In the genomic region with DNA sequence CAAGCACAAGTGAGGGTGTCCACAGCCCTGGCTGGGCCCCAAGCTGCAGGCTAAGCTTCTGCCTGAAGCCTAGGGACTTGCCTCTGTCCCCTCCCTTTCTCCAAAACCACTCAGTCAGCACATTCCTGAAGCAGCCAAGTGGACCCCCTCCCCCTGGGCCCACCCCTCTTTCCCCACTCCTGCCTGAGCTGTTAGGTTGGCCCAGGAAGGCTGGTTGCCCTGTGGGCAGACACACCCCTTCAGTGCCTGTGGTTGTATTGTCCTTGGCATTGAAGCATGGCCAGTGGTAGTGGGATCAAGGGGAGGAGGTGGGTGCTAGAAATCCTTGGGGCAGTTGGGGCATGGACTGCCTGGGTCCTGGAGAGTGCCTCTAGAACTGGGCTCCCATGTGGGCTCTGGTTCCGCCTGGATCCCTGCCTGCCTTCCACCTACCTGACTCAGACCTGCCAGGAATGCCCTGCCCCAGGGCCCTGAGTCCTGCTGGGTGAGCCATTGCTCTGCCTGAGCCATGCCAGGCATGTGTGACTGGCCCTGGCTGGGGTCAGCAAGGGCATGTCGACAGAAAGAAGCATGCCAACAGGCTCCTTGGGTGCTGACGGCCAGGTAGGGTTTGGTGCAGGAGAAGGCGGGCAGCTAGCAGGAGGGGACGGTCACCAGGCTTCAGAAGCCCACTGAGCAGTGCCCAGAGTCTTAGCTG, we compare ENCODE assay signal across 1 cellular context.
TF ChIP-seq lines count a peak whose summit lies in the region.

No MANE protein-coding gene starts in this region.

TF ChIP-seq in HEK293, 187 proteins besides CTCF, POLR2A, EP300 and RAD21 (continued from another document):
- peak; percentile 27; the same call in 1 of the 2 replicates for TF ChIP-seq PRDM10 (tag by site-specific recombination; IDR thresholded peaks at IDR 0.05)
- TF ChIP-seq ZNF341 (tag by site-specific recombination; IDR thresholded peaks at IDR 0.05; ENCODE audit: low read depth), result 0 out of 2 replicates have a peak, but pooled peaks have one; percentile 5
- no peak for TF ChIP-seq PRDM1 (tag by site-specific recombination; IDR thresholded peaks at IDR 0.05)
- TF ChIP-seq, protein P1, sequence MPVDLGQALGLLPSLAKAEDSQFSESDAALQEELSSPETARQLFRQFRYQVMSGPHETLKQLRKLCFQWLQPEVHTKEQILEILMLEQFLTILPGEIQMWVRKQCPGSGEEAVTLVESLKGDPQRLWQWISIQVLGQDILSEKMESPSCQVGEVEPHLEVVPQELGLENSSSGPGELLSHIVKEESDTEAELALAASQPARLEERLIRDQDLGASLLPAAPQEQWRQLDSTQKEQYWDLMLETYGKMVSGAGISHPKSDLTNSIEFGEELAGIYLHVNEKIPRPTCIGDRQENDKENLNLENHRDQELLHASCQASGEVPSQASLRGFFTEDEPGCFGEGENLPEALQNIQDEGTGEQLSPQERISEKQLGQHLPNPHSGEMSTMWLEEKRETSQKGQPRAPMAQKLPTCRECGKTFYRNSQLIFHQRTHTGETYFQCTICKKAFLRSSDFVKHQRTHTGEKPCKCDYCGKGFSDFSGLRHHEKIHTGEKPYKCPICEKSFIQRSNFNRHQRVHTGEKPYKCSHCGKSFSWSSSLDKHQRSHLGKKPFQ (tag by site-specific recombination; IDR thresholded peaks at IDR 0.05), result no peak
- TF ChIP-seq ZNF571 (tag by site-specific recombination; IDR thresholded peaks at IDR 0.05), result no peak
- TF ChIP-seq, protein P2, sequence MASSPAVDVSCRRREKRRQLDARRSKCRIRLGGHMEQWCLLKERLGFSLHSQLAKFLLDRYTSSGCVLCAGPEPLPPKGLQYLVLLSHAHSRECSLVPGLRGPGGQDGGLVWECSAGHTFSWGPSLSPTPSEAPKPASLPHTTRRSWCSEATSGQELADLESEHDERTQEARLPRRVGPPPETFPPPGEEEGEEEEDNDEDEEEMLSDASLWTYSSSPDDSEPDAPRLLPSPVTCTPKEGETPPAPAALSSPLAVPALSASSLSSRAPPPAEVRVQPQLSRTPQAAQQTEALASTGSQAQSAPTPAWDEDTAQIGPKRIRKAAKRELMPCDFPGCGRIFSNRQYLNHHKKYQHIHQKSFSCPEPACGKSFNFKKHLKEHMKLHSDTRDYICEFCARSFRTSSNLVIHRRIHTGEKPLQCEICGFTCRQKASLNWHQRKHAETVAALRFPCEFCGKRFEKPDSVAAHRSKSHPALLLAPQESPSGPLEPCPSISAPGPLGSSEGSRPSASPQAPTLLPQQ (tag by site-specific recombination; IDR thresholded peaks at IDR 0.05), result peak; percentile 47; the same call in 1 of the 2 replicates
- no peak for TF ChIP-seq HOXC10 (CRISPR knock-in tag; IDR thresholded peaks at IDR 0.05)
- TF ChIP-seq ZNF701 (tag by site-specific recombination; IDR thresholded peaks at IDR 0.05), result no peak
- TF ChIP-seq REPIN1 (tag by site-specific recombination; IDR thresholded peaks at IDR 0.05; ENCODE audit: low read depth), result no peak
- no peak for TF ChIP-seq ZNF610 (tag by site-specific recombination; IDR thresholded peaks at IDR 0.05; ENCODE audit: borderline replicate concordance)
- TF ChIP-seq ZNF658 (tag by site-specific recombination; IDR thresholded peaks at IDR 0.05), result no peak
- no peak for TF ChIP-seq HOXA7 (CRISPR knock-in tag; IDR thresholded peaks at IDR 0.05; ENCODE audit: borderline replicate concordance)
- no peak for TF ChIP-seq ZNF560 (tag by site-specific recombination; IDR thresholded peaks at IDR 0.05; ENCODE audit: borderline replicate concordance)
- TF ChIP-seq, protein P3, sequence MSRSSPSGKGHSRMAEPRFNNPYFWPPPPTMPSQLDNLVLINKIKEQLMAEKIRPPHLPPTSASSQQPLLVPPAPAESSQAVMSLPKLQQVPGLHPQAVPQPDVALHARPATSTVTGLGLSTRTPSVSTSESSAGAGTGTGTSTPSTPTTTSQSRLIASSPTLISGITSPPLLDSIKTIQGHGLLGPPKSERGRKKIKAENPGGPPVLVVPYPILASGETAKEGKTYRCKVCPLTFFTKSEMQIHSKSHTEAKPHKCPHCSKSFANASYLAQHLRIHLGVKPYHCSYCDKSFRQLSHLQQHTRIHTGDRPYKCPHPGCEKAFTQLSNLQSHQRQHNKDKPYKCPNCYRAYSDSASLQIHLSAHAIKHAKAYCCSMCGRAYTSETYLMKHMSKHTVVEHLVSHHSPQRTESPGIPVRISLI (tag by site-specific recombination; IDR thresholded peaks at IDR 0.05), result no peak
- no peak for TF ChIP-seq BCL11B (tag by site-specific recombination; IDR thresholded peaks at IDR 0.05; ENCODE audit: low read depth)
